Comparison of ENCODE assay signal across 9 cellular contexts in the genomic region with DNA sequence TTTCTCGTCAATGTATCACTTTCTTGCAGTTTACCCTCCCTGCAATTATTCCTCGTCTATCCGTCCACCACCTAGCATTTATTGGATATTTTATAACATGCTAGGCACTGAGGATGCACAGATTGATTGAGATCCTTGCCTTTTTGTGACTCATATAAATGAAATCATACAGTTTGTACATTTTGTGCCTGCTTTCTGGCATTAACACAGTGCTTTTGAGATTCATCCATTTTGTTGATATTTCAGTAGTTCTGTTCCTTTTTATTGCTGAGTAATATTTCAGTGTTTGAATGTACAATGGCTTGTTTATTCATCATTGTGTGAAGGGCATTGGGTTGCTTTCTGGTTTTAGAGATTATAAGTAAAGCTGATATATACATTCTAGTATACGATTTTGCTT. TPM values are rescaled to one million over a fixed set of nuclear protein-coding genes. Genes with fewer than 3 reads are reported as not detected.
A peak's percentile ranks its signal among the peaks of the same experiment; 100 is the strongest.
DNase-seq lines count a peak whose midpoint lies in the region; ATAC-seq and TF ChIP-seq lines count a peak whose summit lies in the region.
"Had no signal": no experiment of that assay in that cellular context is flagged by ENCODE, and none has a peak within 500 bp of the region (broad histone marks: within the 10 kb centered on the region; RNA-seq: fewer than 3 reads in every experiment).

No MANE protein-coding gene starts in this region.

- DNase-seq in ELR (ENCODE audit: low read depth) (peak; percentile 28), RWPE2 (ENCODE audit: low spot score) (no peak), NCI-H1417 (lab: John Stamatoyannopoulos, UW) (no peak), anterior cingulate cortex (lab: John Stamatoyannopoulos, UW) (no peak)
- DNase-seq in activated CD4-positive, alpha-beta T cell treated with anti-CD3 and anti-CD28 coated beads for 4 hours: no peak
- DNase-seq: left colon had no signal

- TF ChIP-seq CTCF in RWPE2 (IDR thresholded peaks at IDR 0.05; ENCODE audit: poor library complexity, severe bottlenecking) (no peak), parathyroid adenoma (IDR thresholded peaks at IDR 0.05) (no peak)

- peak overlapping the region; percentile 51 for H3K27ac ChIP-seq in RWPE2 (ENCODE audit: poor library complexity, severe bottlenecking)
- no peak overlapping the region for H3K27ac ChIP-seq in esophagus (ENCODE audit: low read depth in 2 of 2, low read length in 1 of 2)
- no peak overlapping the region for H3K27ac ChIP-seq in parathyroid adenoma

- 25 to 30% methylated on average over 4 of the region's 4 CpGs for WGBS in esophagus, 2 donors

- H3K4me1 ChIP-seq in RWPE2 (ENCODE audit: insufficient read depth, poor library complexity, severe bottlenecking) (peaks cover 5% of the 10 kb centered on the region), esophagus (ENCODE audit: control insufficient read depth in 2 of 2, insufficient read depth in 2 of 2, low read length in 1 of 2) (no peaks in the 10 kb centered on the region), parathyroid adenoma (no peaks in the 10 kb centered on the region)

- peak overlapping the region; percentile 95 for H3K4me2 ChIP-seq in parathyroid adenoma (ENCODE audit: low read length)

- peaks cover 14% of the 10 kb centered on the region for H3K79me2 ChIP-seq in parathyroid adenoma

- H3K4me3 ChIP-seq in RWPE2 (ENCODE audit: severe bottlenecking) (peak overlapping the region; percentile 47), esophagus (ENCODE audit: low read depth in 1 of 2, low read length in 2 of 2) (peak overlapping the region; percentile 72 to 93), parathyroid adenoma (ENCODE audit: low read depth, low read length) (peak overlapping the region; percentile 96)

- ATAC-seq in RWPE2 (ENCODE audit: low read depth): no peak
- no peak for ATAC-seq in HG02610 (IDR thresholded peaks at IDR 0.05; ENCODE audit: unreplicated experiment)

- H3K9ac ChIP-seq in parathyroid adenoma: no peak overlapping the region

- H3K27me3 ChIP-seq in RWPE2 (ENCODE audit: insufficient read depth, poor library complexity, severe bottlenecking): no peaks in the 10 kb centered on the region
- H3K27me3 ChIP-seq in esophagus (ENCODE audit: control insufficient read depth in 1 of 2, insufficient read depth in 2 of 2, low read length in 2 of 2): no peaks in the 10 kb centered on the region
- H3K27me3 ChIP-seq in parathyroid adenoma (ENCODE audit: control insufficient read depth, insufficient read depth, low read length): no peaks in the 10 kb centered on the region

- no peaks in the 10 kb centered on the region; the same call in 1 of the 2 replicates for H3K36me3 ChIP-seq in RWPE2 (ENCODE audit: low read depth)
- H3K36me3 ChIP-seq in esophagus (ENCODE audit: control insufficient read depth in 2 of 2, insufficient read depth in 2 of 2, low read length in 1 of 2): no peaks in the 10 kb centered on the region
- no peaks in the 10 kb centered on the region for H3K36me3 ChIP-seq in parathyroid adenoma (ENCODE audit: control insufficient read depth, insufficient read depth, low read length)

- H2AFZ ChIP-seq in parathyroid adenoma: peak overlapping the region; percentile 94

- no peaks in the 10 kb centered on the region for H3K9me3 ChIP-seq in RWPE2 (ENCODE audit: severe bottlenecking)
- H3K9me3 ChIP-seq in esophagus (ENCODE audit: control insufficient read depth in 2 of 2, insufficient read depth in 1 of 2, low read depth in 1 of 2, low read length in 1 of 2): no peaks in the 10 kb centered on the region
- no peaks in the 10 kb centered on the region for H3K9me3 ChIP-seq in parathyroid adenoma (ENCODE audit: control insufficient read depth, low read length)

RNA-seq across cellular contexts. Expression of gene TBC1D19, which starts 0.8 kb away (rescaled TPM):
- polyA plus RNA-seq in esophagus: 1 to 10 TPM in 1 of 2 donors, under 1 TPM in 1; 0.77 to 1.5 TPM
